1 cellular context compared by ENCODE assay signal in genomic region chr6:158231551-158232444, GRCh38.
A peak's percentile ranks its signal among the peaks of the same experiment; 100 is the strongest.
TF ChIP-seq lines count a peak whose summit lies in the region.

No MANE protein-coding gene starts in this region.

TF ChIP-seq in HepG2, 621 proteins besides CTCF, POLR2A, EP300 and RAD21 (continued from another document and continues in another):
- TF ChIP-seq SKIL (CRISPR knock-in tag; IDR thresholded peaks at IDR 0.05; ENCODE audit: borderline replicate concordance) (0 out of 2 replicates have a peak, but pooled peaks have one; percentile 13), KLF11 (CRISPR knock-in tag; IDR thresholded peaks at IDR 0.05) (no peak), E2F5 (CRISPR knock-in tag; conservative IDR thresholded peaks at IDR 0.05) (no peak), SMAD9 (CRISPR knock-in tag; IDR thresholded peaks at IDR 0.05) (no peak), ZFP36 (IDR thresholded peaks at IDR 0.05; ENCODE audit: borderline replicate concordance, low read depth, low read length, partially characterized antibody) (no peak), JUN (CRISPR knock-in tag; IDR thresholded peaks at IDR 0.05) (no peak), SRY (CRISPR knock-in tag; IDR thresholded peaks at IDR 0.05) (peak; percentile 48; the same call in 1 of the 2 replicates), TMF1 (CRISPR knock-in tag; IDR thresholded peaks at IDR 0.05; ENCODE audit: low read depth) (peak; percentile 41; the same call in 1 of the 2 replicates), ZNF260 (CRISPR knock-in tag; IDR thresholded peaks at IDR 0.05; ENCODE audit: borderline replicate concordance, low read depth) (no peak), DDIT3 (CRISPR knock-in tag; IDR thresholded peaks at IDR 0.05) (no peak), ZNF382 (CRISPR knock-in tag; IDR thresholded peaks at IDR 0.05; ENCODE audit: borderline replicate concordance) (no peak), ZNF383 (CRISPR knock-in tag; IDR thresholded peaks at IDR 0.05; ENCODE audit: borderline replicate concordance) (no peak), MXD3 (CRISPR knock-in tag; IDR thresholded peaks at IDR 0.05) (no peak), FUBP1 (CRISPR knock-in tag; IDR thresholded peaks at IDR 0.05; ENCODE audit: borderline replicate concordance) (no peak; the same call in 1 of the 2 replicates), ESRRA (CRISPR knock-in tag; IDR thresholded peaks at IDR 0.05; ENCODE audit: low read depth) (no peak), SALL2 (CRISPR knock-in tag; IDR thresholded peaks at IDR 0.05) (peak; percentile 63; the same call in 1 of the 2 replicates), GRHL1 (CRISPR knock-in tag; conservative IDR thresholded peaks at IDR 0.05) (no peak), ZNF143 (CRISPR knock-in tag; IDR thresholded peaks at IDR 0.05) (no peak), SP5 (CRISPR knock-in tag; IDR thresholded peaks at IDR 0.05; ENCODE audit: borderline replicate concordance, low read depth) (0 out of 2 replicates have a peak, but pooled peaks have one; percentile 4), ZNF564 (CRISPR knock-in tag; IDR thresholded peaks at IDR 0.05) (0 out of 2 replicates have a peak, but pooled peaks have one; percentile 33), ATF5 (CRISPR knock-in tag; IDR thresholded peaks at IDR 0.05; ENCODE audit: low read depth) (no peak), ZNF142 (CRISPR knock-in tag; IDR thresholded peaks at IDR 0.05) (no peak), REST (IDR thresholded peaks at IDR 0.05; ENCODE audit: borderline replicate concordance in 1 of 2, low read depth in 1 of 2, low read length in 2 of 2) (no peak), ATF7-NPFF (CRISPR knock-in tag; IDR thresholded peaks at IDR 0.05; ENCODE audit: low read depth) (no peak), ZBED4 (CRISPR knock-in tag; IDR thresholded peaks at IDR 0.05; ENCODE audit: borderline replicate concordance) (no peak), E2F1 (CRISPR knock-in tag; IDR thresholded peaks at IDR 0.05) (no peak; the same call in 1 of the 2 replicates), ZNF83 (CRISPR knock-in tag; IDR thresholded peaks at IDR 0.05; ENCODE audit: borderline replicate concordance) (0 out of 2 replicates have a peak, but pooled peaks have one; percentile 70), BCL6 (CRISPR knock-in tag; IDR thresholded peaks at IDR 0.05) (no peak), NCOR1 (IDR thresholded peaks at IDR 0.05; ENCODE audit: borderline replicate concordance, low read length) (no peak), PCBP1 (IDR thresholded peaks at IDR 0.05; ENCODE audit: borderline replicate concordance, low read depth, low read length) (no peak), ZNF782 (CRISPR knock-in tag; IDR thresholded peaks at IDR 0.05; ENCODE audit: borderline replicate concordance) (no peak)
